11 cellular contexts compared by ENCODE assay signal in the genomic region with DNA sequence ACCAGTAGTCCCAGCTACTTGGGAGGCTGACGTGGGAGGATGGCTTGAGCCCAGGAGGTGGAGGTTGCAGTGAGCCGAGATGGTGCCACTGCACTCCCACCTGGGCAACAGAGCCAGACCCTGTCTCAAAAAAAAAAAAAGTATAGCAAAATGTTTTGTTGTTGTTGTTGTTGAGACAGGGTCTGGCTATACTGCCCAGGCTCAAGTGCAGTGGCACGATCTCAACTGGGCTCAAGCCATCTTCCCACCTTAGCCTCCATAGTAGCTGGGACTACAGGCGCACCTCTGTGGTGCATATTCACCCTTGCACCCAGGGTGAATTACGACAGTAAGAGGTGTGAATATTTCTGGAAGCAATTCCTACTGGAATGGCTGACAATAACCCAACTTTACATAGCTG.
"Had no signal": no experiment of that assay in that cellular context is flagged by ENCODE, and none has a peak within 500 bp of the region (broad histone marks: within the 10 kb centered on the region; RNA-seq: fewer than 3 reads in every experiment).

No MANE protein-coding gene starts in this region.

- H3K9ac ChIP-seq: GM23248 had no signal

- FAIRE-seq: H1, H54 had no signal

- DNase-seq: GM23248, GOT3, H7, H9, HCEC 1CT, HFFc6 had no signal

- H3K27ac ChIP-seq: GM23248 had no signal

- H3K9me3 ChIP-seq: HAP-1 had no signal

- H3K4me3 ChIP-seq: GM23248, GM23338, HAP-1 had no signal

- ATAC-seq: GM23338, HCT116 had no signal

- H3K4me2 ChIP-seq: GM23338 had no signal

- H3K27ac Mint-ChIP-seq: GM23338, H9, HFFc6 had no signal

- H3K4me3 Mint-ChIP-seq: GM23338, H9, HFFc6 had no signal

- H2AFZ ChIP-seq: GM23248, GM23338 had no signal

- H3K36me3 ChIP-seq: HAP-1 had no signal
